2 cellular contexts compared by ENCODE assay signal in the genomic region with DNA sequence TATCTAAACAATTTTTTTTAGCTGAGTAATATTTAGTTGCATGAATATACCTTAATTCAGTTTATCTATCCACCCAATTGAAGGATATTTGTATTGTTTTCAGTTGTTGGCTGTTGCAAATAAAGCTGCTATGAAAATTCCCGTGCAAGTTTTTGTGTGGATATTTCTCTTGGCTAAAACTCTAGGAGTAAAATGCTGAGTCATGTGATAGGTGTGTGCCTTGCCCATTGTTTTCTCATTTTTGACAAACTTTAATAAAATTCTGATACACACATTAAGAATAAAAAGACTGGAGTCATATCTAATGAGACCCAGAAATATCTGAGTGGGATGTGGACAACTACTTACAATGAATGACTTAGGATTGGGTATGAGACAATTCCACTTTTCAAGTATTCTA.
TF ChIP-seq lines count a peak whose summit lies in the region.

No MANE protein-coding gene starts in this region.

TF ChIP-seq in HepG2, 621 proteins besides CTCF, POLR2A, EP300 and RAD21:
- TF ChIP-seq MAFF (IDR thresholded peaks at IDR 0.05; ENCODE audit: low read depth, low read length) (peak; percentile 78), NFE2 (CRISPR knock-in tag; IDR thresholded peaks at IDR 0.05) (no peak), FLYWCH1 (CRISPR knock-in tag; IDR thresholded peaks at IDR 0.05) (no peak), PTBP1 (IDR thresholded peaks at IDR 0.05; ENCODE audit: low read depth, low read length, poor library complexity, severe bottlenecking) (no peak), MAFK (conservative IDR thresholded peaks at IDR 0.05 in 1 of 2, IDR thresholded peaks at IDR 0.05 in 1 of 2; ENCODE audit: low read length in 2 of 2) (peak; percentile 67 to 84), CHD4 (IDR thresholded peaks at IDR 0.05; ENCODE audit: borderline replicate concordance, low read length) (no peak), ZNF850 (CRISPR knock-in tag; conservative IDR thresholded peaks at IDR 0.05) (no peak), NFE2L2 (IDR thresholded peaks at IDR 0.05; ENCODE audit: low read length) (peak; percentile 81), HNRNPL (IDR thresholded peaks at IDR 0.05; ENCODE audit: low read depth, low read length) (no peak)
- TF ChIP-seq, protein P1, sequence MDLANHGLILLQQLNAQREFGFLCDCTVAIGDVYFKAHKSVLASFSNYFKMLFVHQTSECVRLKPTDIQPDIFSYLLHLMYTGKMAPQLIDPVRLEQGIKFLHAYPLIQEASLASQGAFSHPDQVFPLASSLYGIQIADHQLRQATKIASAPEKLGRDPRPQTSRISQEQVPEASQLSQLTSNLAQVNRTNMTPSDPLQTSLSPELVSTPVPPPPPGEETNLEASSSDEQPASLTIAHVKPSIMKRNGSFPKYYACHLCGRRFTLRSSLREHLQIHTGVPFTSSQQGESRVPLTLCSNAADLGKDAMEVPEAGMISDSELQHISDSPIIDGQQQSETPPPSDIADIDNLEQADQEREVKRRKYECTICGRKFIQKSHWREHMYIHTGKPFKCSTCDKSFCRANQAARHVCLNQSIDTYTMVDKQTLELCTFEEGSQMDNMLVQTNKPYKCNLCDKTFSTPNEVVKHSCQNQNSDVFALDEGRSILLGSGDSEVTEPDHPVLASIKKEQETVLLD (CRISPR knock-in tag; IDR thresholded peaks at IDR 0.05; ENCODE audit: low read depth), result no peak

TF ChIP-seq in H1, 55 proteins besides CTCF, POLR2A, EP300 and RAD21:
- no peak for TF ChIP-seq BACH1 (IDR thresholded peaks at IDR 0.05; ENCODE audit: low read length)
- 0 out of 2 replicates have a peak, but pooled peaks have one; percentile 13 for TF ChIP-seq MAFK (IDR thresholded peaks at IDR 0.05; ENCODE audit: low read depth, low read length)
